ENCODE assay signal across 15 cellular contexts in the genomic region with DNA sequence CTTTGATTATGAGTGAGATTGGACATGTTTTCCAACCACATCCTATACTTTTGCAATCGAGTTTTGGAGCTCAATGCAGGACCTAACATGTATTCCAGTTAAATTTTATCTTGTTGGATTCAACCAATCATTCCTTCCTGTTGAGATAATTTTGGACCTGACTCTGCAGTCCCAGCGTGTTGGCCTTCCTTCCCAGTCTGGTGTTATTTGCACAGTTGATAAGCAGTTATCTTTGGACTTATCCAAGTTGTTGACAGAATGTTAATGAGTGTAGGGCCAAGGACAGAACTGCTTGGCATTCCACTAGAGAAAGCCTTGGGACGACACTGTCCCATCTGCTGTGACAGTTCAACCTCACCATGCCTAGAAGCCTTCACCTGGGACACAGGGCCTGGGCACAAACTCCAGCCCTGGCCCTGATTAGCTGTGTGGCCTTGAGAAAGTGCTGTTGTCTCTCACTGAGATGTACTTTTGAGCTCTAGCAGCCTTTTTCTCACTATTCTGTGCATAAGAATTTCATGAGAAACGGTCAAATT.
A peak's percentile ranks its signal among the peaks of the same experiment; 100 is the strongest.
DNase-seq lines count a peak whose midpoint lies in the region; ATAC-seq, FAIRE-seq and TF ChIP-seq lines count a peak whose summit lies in the region.
"Had no signal": no experiment of that assay in that cellular context is flagged by ENCODE, and none has a peak within 500 bp of the region (broad histone marks: within the 10 kb centered on the region; RNA-seq: fewer than 3 reads in every experiment).

No MANE protein-coding gene starts in this region.

- H3K27me3 ChIP-seq in K562 (ENCODE audit: control insufficient read depth in 2 of 2, insufficient read depth in 2 of 2, low read length in 2 of 2) (peaks cover 17 to 38% of the 10 kb centered on the region in 2 experiments; a peak in 4 of 5 replicates), mucosa of rectum (ENCODE audit: control insufficient read depth in 2 of 2, insufficient read depth in 2 of 2, low read length in 2 of 2) (no peaks in the 10 kb centered on the region), uterus (no peaks in the 10 kb centered on the region), H7 (ENCODE audit: control insufficient read depth, insufficient read depth, low read length) (no peaks in the 10 kb centered on the region)

- H4K20me1 ChIP-seq in K562 (replicated peaks; ENCODE audit: control insufficient read depth, insufficient read depth, low read length): no peaks in the 10 kb centered on the region

- no peak for ATAC-seq in K562
- peak; percentile 16 to 35 for ATAC-seq in left cardiac atrium
- ATAC-seq in activated T-cell treated with anti-CD3 and anti-CD28 coated beads, Interleukin-2, amount 50 U/mL, for 4 hours: no peak

- H3K79me2 ChIP-seq in K562 (ENCODE audit: control insufficient read depth, insufficient read depth, low read length): no peaks in the 10 kb centered on the region

- peaks cover 2% of the 10 kb centered on the region for H3K4me1 Mint-ChIP-seq in activated T-cell treated with anti-CD3 and anti-CD28 coated beads, Interleukin-2, amount 50 U/mL, for 4 hours (ENCODE audit: low read depth)

- H3K4me3 ChIP-seq in K562 (no peak overlapping the region), mucosa of rectum (ENCODE audit: low read length in 2 of 2) (peak overlapping the region; percentile 6 to 23), uterus (no peak overlapping the region), H7 (ENCODE audit: insufficient read depth, low read depth, low read length) (no peak overlapping the region)
- H3K4me3 ChIP-seq: lung had no signal

- no peak for FAIRE-seq in K562 (lab: Jason Lieb, UNC)

- TF ChIP-seq POLR2A in K562 (conservative IDR thresholded peaks at IDR 0.05): no peak
- TF ChIP-seq POLR2A in uterus (IDR thresholded peaks at IDR 0.05): no peak

- no peaks in the 10 kb centered on the region for H3K36me3 Mint-ChIP-seq in activated T-cell treated with anti-CD3 and anti-CD28 coated beads, Interleukin-2, amount 50 U/mL, for 4 hours (ENCODE audit: insufficient read depth)

- CTCF ChIA-PET in K562 (lab: Yijun Ruan, JAX; ENCODE audit: low intra/inter-chr PET ratio): no interaction called here

- TF ChIP-seq RAD21 in K562 (CRISPR knock-in tag; conservative IDR thresholded peaks at IDR 0.05 in 1 of 2, IDR thresholded peaks at IDR 0.05 in 1 of 2): no peak

- H3K36me3 ChIP-seq in K562 (ENCODE audit: control insufficient read depth, insufficient read depth, low read length) (no peaks in the 10 kb centered on the region), mucosa of rectum (ENCODE audit: control insufficient read depth in 2 of 2, insufficient read depth in 2 of 2, low read length in 2 of 2) (no peaks in the 10 kb centered on the region), uterus (no peaks in the 10 kb centered on the region), H7 (replicated peaks; ENCODE audit: control insufficient read depth, insufficient read depth, low read length) (no peaks in the 10 kb centered on the region)

- H3K9ac ChIP-seq in K562 (ENCODE audit: insufficient read depth in 1 of 2, low read depth in 2 of 2, low read length in 2 of 2): no peak overlapping the region
- peak overlapping the region in 1 of 2 donors; percentile 56 for H3K9ac ChIP-seq in mucosa of rectum (ENCODE audit: low read depth in 1 of 2, low read length in 2 of 2)

- TF ChIP-seq CTCF in K562 (IDR thresholded peaks at IDR 0.05 in 2 of 3, conservative IDR thresholded peaks at IDR 0.05 in 1 of 3; ENCODE audit: insufficient read depth in 2 of 3, low read depth in 1 of 3, low read length in 3 of 3) (no peak), uterus (IDR thresholded peaks at IDR 0.05) (no peak)

- intact Hi-C loops in K562 (cut with micrococcal nuclease): no loop called here
- intact Hi-C loops in left cardiac atrium (cut with DNase I): no loop called here
- intact Hi-C loops in uterus (cut with DNase I; ENCODE audit: low total_unique reads): no loop called here

- H3K4me2 ChIP-seq in K562 (ENCODE audit: insufficient read depth, low read length): no peak overlapping the region

- in situ Hi-C loops in K562 (cut with MboI): no loop called here

- H3K9me1 ChIP-seq in K562 (ENCODE audit: control insufficient read depth, insufficient read depth, low read length): no peaks in the 10 kb centered on the region

- no peak overlapping the region for H3K27ac ChIP-seq in K562 (ENCODE audit: extremely low read depth, low read depth, low read length)
- peak overlapping the region; percentile 72 to 92 for H3K27ac ChIP-seq in mucosa of rectum (ENCODE audit: low read depth in 2 of 2, low read length in 2 of 2)
- H3K27ac ChIP-seq in uterus: peak overlapping the region; percentile 43 to 61

- DNase-seq in K562 (ENCODE audit: extremely low read depth in 1 of 4, low spot score in 3 of 4) (no peak), left cardiac atrium (no peak), uterus (no peak), H7 (no peak), NCI-H2107 treated with DMSO at 0.1 percent for 48 hours (lab: John Stamatoyannopoulos, UW; ENCODE audit: unreplicated experiment) (no peak)
- DNase-seq in activated T-cell treated with anti-CD3 and anti-CD28 coated beads, Interleukin-2, amount 50 U/mL, for 4 hours: no peak
- DNase-seq: activated CD4-positive, CD25-positive, alpha-beta regulatory T cell treated with anti-CD3 and anti-CD28 coated beads, Interleukin-2, amount 50 U/mL, for 72 hours; activated gamma-delta T cell; DMS 273 treated with DMSO at 0.1 percent for 48 hours; NCI-H146; NCI-H2227 treated with DMSO at 0.1 percent for 48 hours; nephron progenitor cell; retina had no signal

- TF ChIP-seq EP300 in K562 (IDR thresholded peaks at IDR 0.05; ENCODE audit: low read length): no peak

- no peaks in the 10 kb centered on the region for H3K9me3 Mint-ChIP-seq in activated T-cell treated with anti-CD3 and anti-CD28 coated beads, Interleukin-2, amount 50 U/mL, for 4 hours
- H3K9me3 Mint-ChIP-seq: nephron progenitor cell had no signal

- 3% methylated on average over 4 of the region's 4 CpGs for WGBS in K562 (ENCODE audit: insufficient coverage, low coverage, missing lambda C conversion rate)

- POLR2A ChIA-PET in K562 (lab: Yijun Ruan, JAX): interaction anchor here (0.6 kb wide), 1 partner anchor 11 kb away, joined by 3 read pairs; no protein-coding TSS in a partner anchor

- H2AFZ ChIP-seq in K562 (ENCODE audit: low read depth, low read length): no peak overlapping the region

- H3K9me3 ChIP-seq in K562 (replicated peaks; ENCODE audit: control insufficient read depth, insufficient read depth, low read depth, low read length) (no peaks in the 10 kb centered on the region), mucosa of rectum (ENCODE audit: control insufficient read depth in 2 of 2, low read length in 2 of 2) (no peaks in the 10 kb centered on the region), uterus (no peaks in the 10 kb centered on the region)

- no peaks in the 10 kb centered on the region for H3K27me3 Mint-ChIP-seq in activated T-cell treated with anti-CD3 and anti-CD28 coated beads, Interleukin-2, amount 50 U/mL, for 4 hours (ENCODE audit: low read depth)

- no peak overlapping the region for H3K4me3 Mint-ChIP-seq in activated T-cell treated with anti-CD3 and anti-CD28 coated beads, Interleukin-2, amount 50 U/mL, for 4 hours
- H3K4me3 Mint-ChIP-seq: nephron progenitor cell had no signal

- H3K4me1 ChIP-seq in K562 (replicated peaks in 1 of 2; ENCODE audit: control insufficient read depth in 2 of 2, insufficient read depth in 2 of 2, low read length in 2 of 2) (peaks cover 0 to 7% of the 10 kb centered on the region in 2 experiments; a peak in 1 of 5 replicates), mucosa of rectum (ENCODE audit: control insufficient read depth in 2 of 2, insufficient read depth in 2 of 2, low read length in 2 of 2) (peaks cover 27 to 50% of the 10 kb centered on the region in 2 donors), uterus (peaks cover 3 to 13% of the 10 kb centered on the region in 2 donors)

- no TSS peak for BruUV-seq in K562 (replicated peaks; lab: Mats Ljungman, UMichigan)

TF ChIP-seq in K562, 482 proteins besides CTCF, POLR2A, EP300 and RAD21:
- TF ChIP-seq MEIS2 (IDR thresholded peaks at IDR 0.05; ENCODE audit: partially characterized antibody) (peak; percentile 53), FOXA3 (CRISPR knock-in tag; conservative IDR thresholded peaks at IDR 0.05 in 1 of 2, IDR thresholded peaks at IDR 0.05 in 1 of 2) (peak in 1 of 2 experiments; percentile 95; a peak in 2 of 4 replicates), FOXJ2 (tag; IDR thresholded peaks at IDR 0.05) (0 out of 2 replicates have a peak, but pooled peaks have one; percentile 61), FOXA1 (IDR thresholded peaks at IDR 0.05; ENCODE audit: borderline replicate concordance) (no peak)
- TF ChIP-seq, protein P1, sequence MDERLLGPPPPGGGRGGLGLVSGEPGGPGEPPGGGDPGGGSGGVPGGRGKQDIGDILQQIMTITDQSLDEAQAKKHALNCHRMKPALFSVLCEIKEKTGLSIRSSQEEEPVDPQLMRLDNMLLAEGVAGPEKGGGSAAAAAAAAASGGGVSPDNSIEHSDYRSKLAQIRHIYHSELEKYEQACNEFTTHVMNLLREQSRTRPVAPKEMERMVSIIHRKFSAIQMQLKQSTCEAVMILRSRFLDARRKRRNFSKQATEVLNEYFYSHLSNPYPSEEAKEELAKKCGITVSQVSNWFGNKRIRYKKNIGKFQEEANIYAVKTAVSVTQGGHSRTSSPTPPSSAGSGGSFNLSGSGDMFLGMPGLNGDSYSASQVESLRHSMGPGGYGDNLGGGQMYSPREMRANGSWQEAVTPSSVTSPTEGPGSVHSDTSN (CRISPR knock-in tag; IDR thresholded peaks at IDR 0.05; ENCODE audit: low read depth): no peak
- TF ChIP-seq, protein P1 (tag; conservative IDR thresholded peaks at IDR 0.05; ENCODE audit: low read depth): peak; percentile 45

Comparison
In these comparisons a context has a peak if more than half of its experiments do, and no peak if none do; other contexts are left out.
1. ATAC-seq: peak in left cardiac atrium (2 of 2); none in K562 (single experiment) and activated T-cell treated with anti-CD3 and anti-CD28 coated beads, Interleukin-2, amount 50 U/mL, for 4 hours (0 of 2).
2. H3K4me3 ChIP-seq: peak in mucosa of rectum (2 of 2); none in K562 (single experiment), uterus (0 of 2) and H7 (single experiment).